ENCODE assay signal across 1 cellular context in the genomic region with DNA sequence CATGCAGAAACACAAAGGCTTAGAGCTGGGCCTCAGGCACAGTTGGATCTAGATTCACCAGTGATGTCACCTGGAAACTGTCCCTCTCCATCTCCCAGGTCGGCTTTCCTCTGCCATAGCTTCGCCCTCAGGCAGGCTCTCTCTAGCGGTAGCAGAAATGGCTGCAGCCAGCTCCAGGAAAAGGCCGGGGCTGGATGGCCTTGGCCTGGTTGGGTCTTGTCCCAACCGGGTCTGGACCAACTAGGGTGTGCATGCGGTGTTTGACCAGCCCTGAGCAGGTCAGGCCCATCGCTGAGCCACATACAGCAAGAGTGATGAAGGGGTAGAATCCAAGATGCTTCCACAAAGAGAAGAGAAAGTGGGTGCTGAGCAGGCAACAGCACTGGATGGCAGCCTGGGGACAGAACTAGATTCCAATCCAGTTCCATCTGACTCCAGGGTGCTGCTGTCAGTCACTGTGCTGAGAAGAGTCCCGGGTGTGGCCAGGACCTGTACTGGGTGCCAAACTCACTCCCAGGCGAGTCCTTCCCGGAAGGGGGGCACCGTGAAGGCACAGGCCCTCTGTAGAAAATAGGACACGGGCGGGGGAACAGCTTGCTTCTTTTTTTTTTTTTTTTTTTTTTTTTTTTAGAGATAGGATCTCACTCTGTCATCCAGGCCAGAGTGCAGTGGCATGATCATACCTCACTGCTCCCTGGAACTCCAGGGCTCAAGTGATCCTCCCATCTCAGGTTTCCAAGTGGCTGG.
TF ChIP-seq lines count a peak whose summit lies in the region.

No MANE protein-coding gene starts in this region.

TF ChIP-seq in GM23338, 12 proteins besides CTCF, POLR2A, EP300 and RAD21 (continued from another document):
- TF ChIP-seq, protein P1, sequence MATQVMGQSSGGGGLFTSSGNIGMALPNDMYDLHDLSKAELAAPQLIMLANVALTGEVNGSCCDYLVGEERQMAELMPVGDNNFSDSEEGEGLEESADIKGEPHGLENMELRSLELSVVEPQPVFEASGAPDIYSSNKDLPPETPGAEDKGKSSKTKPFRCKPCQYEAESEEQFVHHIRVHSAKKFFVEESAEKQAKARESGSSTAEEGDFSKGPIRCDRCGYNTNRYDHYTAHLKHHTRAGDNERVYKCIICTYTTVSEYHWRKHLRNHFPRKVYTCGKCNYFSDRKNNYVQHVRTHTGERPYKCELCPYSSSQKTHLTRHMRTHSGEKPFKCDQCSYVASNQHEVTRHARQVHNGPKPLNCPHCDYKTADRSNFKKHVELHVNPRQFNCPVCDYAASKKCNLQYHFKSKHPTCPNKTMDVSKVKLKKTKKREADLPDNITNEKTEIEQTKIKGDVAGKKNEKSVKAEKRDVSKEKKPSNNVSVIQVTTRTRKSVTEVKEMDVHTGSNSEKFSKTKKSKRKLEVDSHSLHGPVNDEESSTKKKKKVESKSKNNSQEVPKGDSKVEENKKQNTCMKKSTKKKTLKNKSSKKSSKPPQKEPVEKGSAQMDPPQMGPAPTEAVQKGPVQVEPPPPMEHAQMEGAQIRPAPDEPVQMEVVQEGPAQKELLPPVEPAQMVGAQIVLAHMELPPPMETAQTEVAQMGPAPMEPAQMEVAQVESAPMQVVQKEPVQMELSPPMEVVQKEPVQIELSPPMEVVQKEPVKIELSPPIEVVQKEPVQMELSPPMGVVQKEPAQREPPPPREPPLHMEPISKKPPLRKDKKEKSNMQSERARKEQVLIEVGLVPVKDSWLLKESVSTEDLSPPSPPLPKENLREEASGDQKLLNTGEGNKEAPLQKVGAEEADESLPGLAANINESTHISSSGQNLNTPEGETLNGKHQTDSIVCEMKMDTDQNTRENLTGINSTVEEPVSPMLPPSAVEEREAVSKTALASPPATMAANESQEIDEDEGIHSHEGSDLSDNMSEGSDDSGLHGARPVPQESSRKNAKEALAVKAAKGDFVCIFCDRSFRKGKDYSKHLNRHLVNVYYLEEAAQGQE (IDR thresholded peaks at IDR 0.05; ENCODE audit: unreplicated experiment): no peak
- TF ChIP-seq JUNB (IDR thresholded peaks at IDR 0.05; ENCODE audit: unreplicated experiment): no peak
- TF ChIP-seq NANOG (IDR thresholded peaks at IDR 0.05; ENCODE audit: borderline replicate concordance): no peak
- TF ChIP-seq POLR2AphosphoS5 (IDR thresholded peaks at IDR 0.05; ENCODE audit: low read depth): no peak
- TF ChIP-seq STAT1 (IDR thresholded peaks at IDR 0.05; ENCODE audit: unreplicated experiment): no peak
- no peak for TF ChIP-seq EZH2 (IDR thresholded peaks at IDR 0.05; ENCODE audit: low read depth, unreplicated experiment)
- TF ChIP-seq, protein P2, sequence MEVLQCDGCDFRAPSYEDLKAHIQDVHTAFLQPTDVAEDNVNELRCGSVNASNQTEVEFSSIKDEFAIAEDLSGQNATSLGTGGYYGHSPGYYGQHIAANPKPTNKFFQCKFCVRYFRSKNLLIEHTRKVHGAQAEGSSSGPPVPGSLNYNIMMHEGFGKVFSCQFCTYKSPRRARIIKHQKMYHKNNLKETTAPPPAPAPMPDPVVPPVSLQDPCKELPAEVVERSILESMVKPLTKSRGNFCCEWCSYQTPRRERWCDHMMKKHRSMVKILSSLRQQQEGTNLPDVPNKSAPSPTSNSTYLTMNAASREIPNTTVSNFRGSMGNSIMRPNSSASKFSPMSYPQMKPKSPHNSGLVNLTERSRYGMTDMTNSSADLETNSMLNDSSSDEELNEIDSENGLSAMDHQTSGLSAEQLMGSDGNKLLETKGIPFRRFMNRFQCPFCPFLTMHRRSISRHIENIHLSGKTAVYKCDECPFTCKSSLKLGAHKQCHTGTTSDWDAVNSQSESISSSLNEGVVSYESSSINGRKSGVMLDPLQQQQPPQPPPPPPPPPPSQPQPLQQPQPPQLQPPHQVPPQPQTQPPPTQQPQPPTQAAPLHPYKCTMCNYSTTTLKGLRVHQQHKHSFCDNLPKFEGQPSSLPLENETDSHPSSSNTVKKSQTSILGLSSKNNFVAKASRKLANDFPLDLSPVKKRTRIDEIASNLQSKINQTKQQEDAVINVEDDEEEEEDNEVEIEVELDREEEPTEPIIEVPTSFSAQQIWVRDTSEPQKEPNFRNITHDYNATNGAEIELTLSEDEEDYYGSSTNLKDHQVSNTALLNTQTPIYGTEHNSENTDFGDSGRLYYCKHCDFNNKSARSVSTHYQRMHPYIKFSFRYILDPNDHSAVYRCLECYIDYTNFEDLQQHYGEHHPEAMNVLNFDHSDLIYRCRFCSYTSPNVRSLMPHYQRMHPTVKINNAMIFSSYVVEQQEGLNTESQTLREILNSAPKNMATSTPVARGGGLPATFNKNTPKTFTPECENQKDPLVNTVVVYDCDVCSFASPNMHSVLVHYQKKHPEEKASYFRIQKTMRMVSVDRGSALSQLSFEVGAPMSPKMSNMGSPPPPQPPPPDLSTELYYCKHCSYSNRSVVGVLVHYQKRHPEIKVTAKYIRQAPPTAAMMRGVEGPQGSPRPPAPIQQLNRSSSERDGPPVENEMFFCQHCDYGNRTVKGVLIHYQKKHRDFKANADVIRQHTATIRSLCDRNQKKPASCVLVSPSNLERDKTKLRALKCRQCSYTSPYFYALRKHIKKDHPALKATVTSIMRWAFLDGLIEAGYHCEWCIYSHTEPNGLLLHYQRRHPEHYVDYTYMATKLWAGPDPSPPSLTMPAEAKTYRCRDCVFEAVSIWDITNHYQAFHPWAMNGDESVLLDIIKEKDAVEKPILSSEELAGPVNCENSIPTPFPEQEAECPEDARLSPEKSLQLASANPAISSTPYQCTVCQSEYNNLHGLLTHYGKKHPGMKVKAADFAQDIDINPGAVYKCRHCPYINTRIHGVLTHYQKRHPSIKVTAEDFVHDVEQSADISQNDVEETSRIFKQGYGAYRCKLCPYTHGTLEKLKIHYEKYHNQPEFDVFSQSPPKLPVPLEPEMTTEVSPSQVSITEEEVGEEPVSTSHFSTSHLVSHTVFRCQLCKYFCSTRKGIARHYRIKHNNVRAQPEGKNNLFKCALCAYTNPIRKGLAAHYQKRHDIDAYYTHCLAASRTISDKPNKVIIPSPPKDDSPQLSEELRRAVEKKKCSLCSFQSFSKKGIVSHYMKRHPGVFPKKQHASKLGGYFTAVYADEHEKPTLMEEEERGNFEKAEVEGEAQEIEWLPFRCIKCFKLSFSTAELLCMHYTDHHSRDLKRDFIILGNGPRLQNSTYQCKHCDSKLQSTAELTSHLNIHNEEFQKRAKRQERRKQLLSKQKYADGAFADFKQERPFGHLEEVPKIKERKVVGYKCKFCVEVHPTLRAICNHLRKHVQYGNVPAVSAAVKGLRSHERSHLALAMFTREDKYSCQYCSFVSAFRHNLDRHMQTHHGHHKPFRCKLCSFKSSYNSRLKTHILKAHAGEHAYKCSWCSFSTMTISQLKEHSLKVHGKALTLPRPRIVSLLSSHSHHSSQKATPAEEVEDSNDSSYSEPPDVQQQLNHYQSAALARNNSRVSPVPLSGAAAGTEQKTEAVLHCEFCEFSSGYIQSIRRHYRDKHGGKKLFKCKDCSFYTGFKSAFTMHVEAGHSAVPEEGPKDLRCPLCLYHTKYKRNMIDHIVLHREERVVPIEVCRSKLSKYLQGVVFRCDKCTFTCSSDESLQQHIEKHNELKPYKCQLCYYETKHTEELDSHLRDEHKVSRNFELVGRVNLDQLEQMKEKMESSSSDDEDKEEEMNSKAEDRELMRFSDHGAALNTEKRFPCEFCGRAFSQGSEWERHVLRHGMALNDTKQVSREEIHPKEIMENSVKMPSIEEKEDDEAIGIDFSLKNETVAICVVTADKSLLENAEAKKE (CRISPR knock-in tag; IDR thresholded peaks at IDR 0.05): no peak
